In the genomic region with DNA sequence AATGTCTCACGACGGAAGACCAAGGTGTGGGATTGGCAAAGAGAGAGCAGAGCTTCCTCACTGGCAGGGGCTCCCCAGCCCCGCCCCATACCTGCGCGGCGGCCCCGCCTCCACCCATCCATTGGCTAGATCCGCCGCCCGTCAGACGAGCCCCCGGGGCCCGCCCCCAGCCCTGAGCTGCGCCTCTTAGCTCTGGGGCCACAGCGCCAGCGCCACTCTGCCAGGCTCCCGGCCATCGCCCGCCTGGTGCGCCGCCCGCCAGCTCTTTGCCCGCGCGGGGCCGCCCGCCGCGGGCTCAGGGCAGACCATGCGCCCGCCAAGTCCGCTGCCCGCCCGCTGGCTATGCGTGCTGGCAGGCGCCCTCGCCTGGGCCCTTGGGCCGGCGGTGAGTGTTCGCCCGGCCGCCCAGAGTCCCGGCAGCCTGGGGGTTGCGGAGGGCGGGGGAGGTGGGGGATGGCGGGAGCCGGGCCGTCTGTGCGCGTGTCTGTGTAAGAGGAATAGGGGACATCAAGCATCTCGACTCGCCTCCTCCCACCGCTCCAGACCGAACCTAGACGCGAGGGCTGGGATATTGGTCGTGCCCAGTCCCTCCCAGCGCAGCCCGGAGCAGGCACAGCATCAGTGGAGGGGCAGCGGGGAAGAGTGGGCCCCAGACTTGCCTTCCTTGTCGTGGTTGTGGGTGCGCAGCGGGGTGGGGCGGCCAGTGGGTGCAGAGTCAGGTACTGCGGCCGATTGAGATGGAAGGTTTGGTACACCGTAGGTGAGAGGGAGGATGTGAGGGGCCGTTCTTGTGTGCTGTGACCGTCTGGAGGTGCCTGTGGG, we compare ENCODE assay signal across 8 cellular contexts. TPM values are rescaled to one million over a fixed set of nuclear protein-coding genes. Genes with fewer than 3 reads are reported as not detected.
DNase-seq lines count a peak whose midpoint lies in the region; TF ChIP-seq lines count a peak whose summit lies in the region.

A gene with protein sequence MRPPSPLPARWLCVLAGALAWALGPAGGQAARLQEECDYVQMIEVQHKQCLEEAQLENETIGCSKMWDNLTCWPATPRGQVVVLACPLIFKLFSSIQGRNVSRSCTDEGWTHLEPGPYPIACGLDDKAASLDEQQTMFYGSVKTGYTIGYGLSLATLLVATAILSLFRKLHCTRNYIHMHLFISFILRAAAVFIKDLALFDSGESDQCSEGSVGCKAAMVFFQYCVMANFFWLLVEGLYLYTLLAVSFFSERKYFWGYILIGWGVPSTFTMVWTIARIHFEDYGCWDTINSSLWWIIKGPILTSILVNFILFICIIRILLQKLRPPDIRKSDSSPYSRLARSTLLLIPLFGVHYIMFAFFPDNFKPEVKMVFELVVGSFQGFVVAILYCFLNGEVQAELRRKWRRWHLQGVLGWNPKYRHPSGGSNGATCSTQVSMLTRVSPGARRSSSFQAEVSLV (plus strand): TSS at position 215 of the 822 bp plus-strand sequence. CDS start 93 bp downstream, at position 308.

- DNase-seq in GM10248 (ENCODE audit: extremely low spot score) (peak; percentile 91), HFF-Myc (ENCODE audit: extremely low read depth, low read depth) (no peak), NCI-H1092 (lab: John Stamatoyannopoulos, UW) (peak; percentile 22), T-helper 9 cell (peak; percentile 92), astrocyte of the cerebellum (ENCODE audit: low read depth) (no peak), iPS DF 6.9 (ENCODE audit: low read depth, low spot score) (peak; percentile 67), dedifferentiated amniotic fluid mesenchymal stem cell (ENCODE audit: extremely low spot score) (no peak)

- H3K4me3 ChIP-seq in HFF-Myc (replicated peaks; ENCODE audit: low read depth, low read length) (peak within 1 kb of the TSS; percentile 11; the same call in 1 of the 2 replicates), astrocyte of the cerebellum (ENCODE audit: low read depth, low read length) (peak within 1 kb of the TSS; percentile 34), iPS DF 6.9 (ENCODE audit: low read length) (peak within 1 kb of the TSS; percentile 77), skeletal muscle satellite cell (ENCODE audit: low read length) (peak within 1 kb of the TSS; percentile 47)

- WGBS in iPS DF 6.9 (ENCODE audit: insufficient coverage, insufficient read length): no CpG with 5 or more reads among the region's 69 CpGs

- in situ Hi-C loops in astrocyte of the cerebellum (cut with HindIII; ENCODE audit: low sequenced_read_pairs): no loop called here

- CTCF ChIA-PET in GM10248 (lab: Yijun Ruan, JAX): interaction anchor here (1.2 to 2.3 kb wide), 4 partner anchors 8 to 379 kb away, joined by 3 to 7 read pairs (median 3); no protein-coding TSS in a partner anchor

- H3K36me3 ChIP-seq in iPS DF 6.9 (ENCODE audit: control insufficient read depth, insufficient read depth, low read length): no peaks in the 10 kb centered on the region
- no peaks in the 10 kb centered on the region for H3K36me3 ChIP-seq in skeletal muscle satellite cell (ENCODE audit: insufficient read depth, low read length)

- TF ChIP-seq CTCF in GM10248 (IDR thresholded peaks at IDR 0.05; ENCODE audit: control extremely low read depth, extremely low read depth, low read depth, missing control alignments) (no peak), HFF-Myc (IDR thresholded peaks at IDR 0.05; ENCODE audit: low read depth, low read length, missing control alignments) (no peak), astrocyte of the cerebellum (IDR thresholded peaks at IDR 0.05; ENCODE audit: low read depth, low read length, missing control alignments) (no peak)

- POLR2A ChIA-PET in GM10248 (lab: Yijun Ruan, JAX): no interaction called here

- H3K9me3 ChIP-seq in iPS DF 6.9 (ENCODE audit: control insufficient read depth, insufficient read depth, low read length) (no peaks in the 10 kb centered on the region), skeletal muscle satellite cell (replicated peaks; ENCODE audit: low read length) (no peaks in the 10 kb centered on the region)

- H3K27me3 ChIP-seq in iPS DF 6.9 (ENCODE audit: control insufficient read depth, insufficient read depth, low read length) (peaks cover 13% of the 10 kb centered on the region), skeletal muscle satellite cell (ENCODE audit: control insufficient read depth, insufficient read depth, low read length) (peaks cover 77% of the 10 kb centered on the region)

- no peak within 1 kb of the TSS for H3K27ac ChIP-seq in iPS DF 6.9 (ENCODE audit: low read length)

- H3K9ac ChIP-seq in skeletal muscle satellite cell (ENCODE audit: low read depth, low read length): no peak within 1 kb of the TSS

- H3K4me1 ChIP-seq in iPS DF 6.9 (ENCODE audit: control insufficient read depth, insufficient read depth, low read length): peaks cover 10% of the 10 kb centered on the region
- H3K4me1 ChIP-seq in skeletal muscle satellite cell (ENCODE audit: control insufficient read depth, insufficient read depth, low read length): peaks cover 11% of the 10 kb centered on the region

- H3K4me2 ChIP-seq in skeletal muscle satellite cell (ENCODE audit: low read length): peak within 1 kb of the TSS; percentile 74

RNA-seq across cellular contexts. Expression of the gene that starts here (rescaled TPM):
- total RNA-seq in skeletal muscle satellite cell (2012; rRNA removed): not detected in 2 replicates

Comparison
In these comparisons a context has a peak if more than half of its experiments do, and no peak if none do; other contexts are left out.
1. DNase-seq: peak in GM10248 (single experiment), NCI-H1092 (single experiment), T-helper 9 cell (single experiment) and iPS DF 6.9 (single experiment); none in HFF-Myc (single experiment), astrocyte of the cerebellum (single experiment) and dedifferentiated amniotic fluid mesenchymal stem cell (single experiment).
2. H3K4me3 ChIP-seq: peak in every context shown above with its lines; median percentile 77 in iPS DF 6.9; 47 in skeletal muscle satellite cell; 34 in astrocyte of the cerebellum; 11 in HFF-Myc.